8 cellular contexts compared by ENCODE assay signal in the genomic region with DNA sequence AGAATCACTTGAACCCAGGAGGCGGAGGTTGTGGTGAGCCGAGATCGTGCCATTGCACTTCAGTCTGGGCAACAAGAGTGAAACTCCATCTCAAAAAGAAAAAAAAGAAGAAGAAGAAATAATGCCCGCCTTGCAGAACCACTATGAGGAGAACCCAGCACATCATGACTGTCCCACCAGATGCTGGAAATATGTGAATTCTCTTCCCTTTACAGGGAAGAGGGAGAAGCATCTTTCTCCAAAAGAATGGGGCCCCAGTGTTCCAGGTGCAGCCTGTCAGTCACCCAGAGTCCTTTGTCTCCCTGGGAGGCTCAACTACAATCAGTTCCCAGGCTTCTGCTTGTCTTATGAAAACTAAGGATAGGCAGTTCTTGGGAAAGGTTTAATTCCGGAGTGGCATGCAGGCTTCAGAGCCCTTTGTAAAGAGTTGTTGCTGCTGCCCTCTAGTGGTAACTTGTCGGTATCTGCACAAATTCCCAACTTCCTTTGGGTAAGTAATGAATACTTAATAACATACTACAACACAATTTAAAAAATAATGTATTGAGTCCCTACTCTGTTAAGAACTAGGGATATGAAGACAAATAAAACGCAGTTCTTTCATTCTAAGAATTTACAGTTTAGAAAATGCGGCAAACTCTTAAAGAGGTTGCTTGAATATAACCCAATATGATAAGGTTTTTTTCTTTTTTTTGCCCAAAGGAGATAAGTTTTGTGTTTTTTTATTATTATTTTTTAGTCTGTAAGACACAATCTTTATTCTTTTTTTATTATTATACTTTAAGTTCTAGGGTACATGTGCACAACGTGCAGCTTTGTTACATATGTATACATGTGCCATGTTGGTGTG. TPM values are rescaled to one million over a fixed set of nuclear protein-coding genes. Genes with fewer than 3 reads are reported as not detected.
A peak's percentile ranks its signal among the peaks of the same experiment; 100 is the strongest.
DNase-seq lines count a peak whose midpoint lies in the region; ATAC-seq and TF ChIP-seq lines count a peak whose summit lies in the region.

No MANE protein-coding gene starts in this region.

- H3K9ac ChIP-seq in PC-3 (ENCODE audit: low read length): no peak overlapping the region

- H3K9me3 ChIP-seq in DOHH2 (ENCODE audit: control insufficient read depth, insufficient read depth, low read length): no peaks in the 10 kb centered on the region
- H3K9me3 ChIP-seq in PC-3 (ENCODE audit: low read length): no peaks in the 10 kb centered on the region

- CTCF ChIA-PET in PC-3 (lab: Charles Lee): no interaction called here

- no peaks in the 10 kb centered on the region for H3K9me3 Mint-ChIP-seq in progenitor cell of endocrine pancreas (ENCODE audit: low read depth)

- peak; percentile 70 for DNase-seq in Jurkat, Clone E6-1 (ENCODE audit: low read depth, low spot score)
- DNase-seq in PC-3 (peak; percentile 91), glomerular endothelial cell (ENCODE audit: extremely low read depth, low read depth, low spot score) (peak; percentile 77), progenitor cell of endocrine pancreas (ENCODE audit: low spot score, unreplicated experiment) (peak; percentile 44)
- peak; percentile 28 for DNase-seq in activated naive CD4-positive, alpha-beta T cell treated with anti-CD3 and anti-CD28 coated beads, Interleukin-2, amount 50 U/mL, for 16 hours

- H3K36me3 ChIP-seq in DOHH2 (ENCODE audit: control insufficient read depth, low read length) (no peaks in the 10 kb centered on the region), PC-3 (ENCODE audit: low read depth, low read length) (no peaks in the 10 kb centered on the region)

- H2AFZ ChIP-seq in PC-3 (ENCODE audit: low read length): peak overlapping the region; percentile 45; the same call in 1 of the 2 replicates

- H3K9me2 ChIP-seq in DOHH2 (replicated peaks; ENCODE audit: control insufficient read depth, low read length) (no peaks in the 10 kb centered on the region), PC-3 (replicated peaks; ENCODE audit: low read length) (no peaks in the 10 kb centered on the region)

- H3K27me3 ChIP-seq in DOHH2 (ENCODE audit: control insufficient read depth, low read length): no peaks in the 10 kb centered on the region; the same call in 1 of the 2 replicates
- H3K27me3 ChIP-seq in PC-3 (ENCODE audit: low read length): no peaks in the 10 kb centered on the region

- no peak overlapping the region for H3K27ac Mint-ChIP-seq in progenitor cell of endocrine pancreas

- H3K4me1 Mint-ChIP-seq in progenitor cell of endocrine pancreas (ENCODE audit: low read depth): no peaks in the 10 kb centered on the region

- intact Hi-C loops in PC-3 (cut with micrococcal nuclease): loop anchor here (1.0 to 10.0 kb wide), 3 partner anchors 64 to 202 kb away; no protein-coding TSS in a partner anchor

- peak; percentile 80 for ATAC-seq in PC-3
- no peak for ATAC-seq in HG03432 (IDR thresholded peaks at IDR 0.05; ENCODE audit: unreplicated experiment)
- ATAC-seq in HG03159 (IDR thresholded peaks at IDR 0.05; ENCODE audit: unreplicated experiment): no peak

- H3K79me2 ChIP-seq in DOHH2 (ENCODE audit: control insufficient read depth, low read length) (no peaks in the 10 kb centered on the region), PC-3 (ENCODE audit: low read length) (no peaks in the 10 kb centered on the region)

- TF ChIP-seq CTCF in DOHH2 (IDR thresholded peaks at IDR 0.05; ENCODE audit: low read depth, low read length, poor library complexity, severe bottlenecking) (peak; percentile 83), PC-3 (conservative IDR thresholded peaks at IDR 0.05; ENCODE audit: low read depth, low read length) (peak; percentile 87), progenitor cell of endocrine pancreas (IDR thresholded peaks at IDR 0.05; ENCODE audit: unreplicated experiment) (peak; percentile 89)

- H3K27me3 Mint-ChIP-seq in progenitor cell of endocrine pancreas: peaks cover 13% of the 10 kb centered on the region

- H3K4me3 ChIP-seq in DOHH2 (ENCODE audit: low read length): no peak overlapping the region
- no peak overlapping the region for H3K4me3 ChIP-seq in Jurkat, Clone E6-1 (ENCODE audit: low read length)
- H3K4me3 ChIP-seq in PC-3 (ENCODE audit: low read length): no peak overlapping the region

- H3K4me2 ChIP-seq in DOHH2 (ENCODE audit: low read length) (no peak overlapping the region), PC-3 (ENCODE audit: low read length) (no peak overlapping the region)

- H3F3A ChIP-seq in DOHH2 (ENCODE audit: control insufficient read depth, insufficient read depth): no peaks in the 10 kb centered on the region
- no peaks in the 10 kb centered on the region for H3F3A ChIP-seq in PC-3 (ENCODE audit: low read length, unreplicated experiment)

- BruUV-seq in PC-3 (replicated peaks; lab: Mats Ljungman, UMichigan): no TSS peak

- H3K27ac ChIP-seq in DOHH2 (ENCODE audit: low read depth, low read length): no peak overlapping the region
- no peak overlapping the region for H3K27ac ChIP-seq in PC-3 (ENCODE audit: low read length)

- POLR2A ChIA-PET in PC-3 (lab: Charles Lee; ENCODE audit: unreplicated experiment): no interaction called here

- no peaks in the 10 kb centered on the region for H3K36me3 Mint-ChIP-seq in progenitor cell of endocrine pancreas (ENCODE audit: insufficient read depth)

- H3K4me1 ChIP-seq in DOHH2 (ENCODE audit: control insufficient read depth, low read length) (no peaks in the 10 kb centered on the region), PC-3 (ENCODE audit: insufficient read depth, low read length) (no peaks in the 10 kb centered on the region)

- H3K4me3 Mint-ChIP-seq in progenitor cell of endocrine pancreas (ENCODE audit: low read depth): no peak overlapping the region

- H4K20me1 ChIP-seq in DOHH2 (ENCODE audit: control insufficient read depth, insufficient read depth, low read depth, low read length) (no peaks in the 10 kb centered on the region), PC-3 (ENCODE audit: low read length) (no peaks in the 10 kb centered on the region)

RNA-seq across cellular contexts. Expression of a gene that starts 18.6 kb away (rescaled TPM):
- 19.9 TPM for polyA plus RNA-seq in Jurkat, Clone E6-1 (2012; ENCODE audit: insufficient read depth, insufficient read length)
- total RNA-seq in PC-3 (2014; rRNA removed): 14.3 and 18.4 TPM in 2 replicates
- total RNA-seq in glomerular endothelial cell: 1.4 and 5.0 TPM in 2 replicates
- 13.9 and 14.7 TPM in 2 replicates for total RNA-seq in progenitor cell of endocrine pancreas

Comparison
In these comparisons a context has a peak if more than half of its experiments do, and no peak if none do; other contexts are left out.
1. DNase-seq: peak in every context shown above with its lines; median percentile 91 in PC-3; 77 in glomerular endothelial cell; 70 in Jurkat, Clone E6-1; 44 in progenitor cell of endocrine pancreas; 28 in activated naive CD4-positive, alpha-beta T cell treated with anti-CD3 and anti-CD28 coated beads, Interleukin-2, amount 50 U/mL, for 16 hours.